Comparison of ENCODE assay signal across 20 cellular contexts in genomic region chr1:204308023-204308628, GRCh38. TPM values are rescaled to one million over a fixed set of nuclear protein-coding genes. Genes with fewer than 3 reads are reported as not detected.
DNase-seq lines count a peak whose midpoint lies in the region; ATAC-seq, FAIRE-seq and TF ChIP-seq lines count a peak whose summit lies in the region.
"Had no signal": no experiment of that assay in that cellular context is flagged by ENCODE, and none has a peak within 500 bp of the region (broad histone marks: within the 10 kb centered on the region; RNA-seq: fewer than 3 reads in every experiment).

No MANE protein-coding gene starts in this region.

- H3K14ac ChIP-seq in H9 (ENCODE audit: insufficient read depth, low read length): no peak overlapping the region

- intact Hi-C loops in sigmoid colon (cut with DNase I) (no loop called here), Calu3 (cut with micrococcal nuclease; ENCODE audit: unreplicated experiment) (no loop called here)

- no peaks in the 10 kb centered on the region for H3K36me3 ChIP-seq in WERI-Rb-1
- no peaks in the 10 kb centered on the region for H3K36me3 ChIP-seq in sigmoid colon

- H3K4me3 ChIP-seq in WERI-Rb-1 (ENCODE audit: low read depth, low read length) (no peak overlapping the region), sigmoid colon (no peak overlapping the region)

- H3K9me3 ChIP-seq in H9 (ENCODE audit: control insufficient read depth, low read depth, low read length): no peaks in the 10 kb centered on the region
- no peaks in the 10 kb centered on the region for H3K9me3 ChIP-seq in WERI-Rb-1 (ENCODE audit: severe bottlenecking)
- H3K9me3 ChIP-seq in sigmoid colon: no peaks in the 10 kb centered on the region

- H4K8ac ChIP-seq in H9 (replicated peaks; ENCODE audit: insufficient read length, low read depth, low read length): no peak overlapping the region

- no peak overlapping the region for H3K18ac ChIP-seq in H9 (ENCODE audit: insufficient read length, low read depth, low read length)

- peaks cover 9% of the 10 kb centered on the region for H3K4me1 ChIP-seq in H9 (ENCODE audit: insufficient read depth, low read length)
- peaks cover 0 to 13% (median 7%) of the 10 kb centered on the region in 4 donors for H3K4me1 ChIP-seq in sigmoid colon

- DNase-seq in H9 (no peak), WERI-Rb-1 (peak; percentile 76), glutamatergic neuron (no peak), sigmoid colon (no peak), MV-4-11 (lab: John Stamatoyannopoulos, UW) (no peak), urothelium cell line (ENCODE audit: low spot score) (no peak), Calu3 (no peak)
- DNase-seq: activated CD4-positive, alpha-beta T cell treated with anti-CD3 and anti-CD28 coated beads for 48 hours; activated naive CD4-positive, alpha-beta T cell treated with anti-CD3 and anti-CD28 coated beads, Interleukin-2, amount 50 U/mL, for 16 hours; aorta; central memory CD4-positive, alpha-beta T cell; KG1; naive B cell; NK-92 treated with Interleukin-12 subunit alpha and Interleukin-12 subunit beta, amount 100 ng/mL, for 24 hours; stimulated activated CD8-positive, alpha-beta memory T cell treated with anti-CD3 and anti-CD28 coated beads, Interleukin-4, amount 100 ng/mL, for 48 hours; substantia nigra; T-cell had no signal

- peak overlapping the region in 1 of 2 experiments; percentile 4; a peak in 1 of 5 replicates for H3K4me3 Mint-ChIP-seq in H9
- H3K4me3 Mint-ChIP-seq in glutamatergic neuron (ENCODE audit: unreplicated experiment): peak overlapping the region; percentile 19
- no peak overlapping the region for H3K4me3 Mint-ChIP-seq in Calu3 (ENCODE audit: low read depth, unreplicated experiment)
- H3K4me3 Mint-ChIP-seq: CD14-positive monocyte, naive B cell, T-cell had no signal

- no peak overlapping the region for H2BK120ac ChIP-seq in H9 (ENCODE audit: low read depth, low read length, poor library complexity, severe bottlenecking)

- H3K27me3 Mint-ChIP-seq in H9 (ENCODE audit: low read depth) (peaks cover 8% of the 10 kb centered on the region), glutamatergic neuron (ENCODE audit: unreplicated experiment) (peaks cover 4% of the 10 kb centered on the region), Calu3 (ENCODE audit: unreplicated experiment) (no peaks in the 10 kb centered on the region)

- no peak overlapping the region for H3K23ac ChIP-seq in H9 (ENCODE audit: insufficient read length, low read depth, low read length)

- H3K9ac ChIP-seq in H9 (ENCODE audit: extremely low read depth, insufficient read length, low read length): no peak overlapping the region

- no CpG with 5 or more reads among the region's 4 CpGs for WGBS in H9 (ENCODE audit: extremely low coverage, insufficient read length, low lambda C conversion rate)
- 74 to 79% methylated on average over 4 of the region's 4 CpGs for WGBS in sigmoid colon, 2 donors

- H3K27ac ChIP-seq in H9 (ENCODE audit: insufficient read length, low read depth, low read length) (no peak overlapping the region), WERI-Rb-1 (no peak overlapping the region), sigmoid colon (peak overlapping the region in 3 of 4 donors; percentile 15 to 47 (median 46))

- H3K4ac ChIP-seq in H9 (ENCODE audit: low read depth, low read length): no peak overlapping the region

- H2BK5ac ChIP-seq in H9 (ENCODE audit: insufficient read length, low read length): no peak overlapping the region

- H3K23me2 ChIP-seq in H9 (ENCODE audit: insufficient read length, low read depth, low read length, poor library complexity, severe bottlenecking): peaks cover 3% of the 10 kb centered on the region

- H2BK12ac ChIP-seq in H9 (ENCODE audit: insufficient read length, low read depth, low read length): no peak overlapping the region

- H4K91ac ChIP-seq in H9 (ENCODE audit: insufficient read length, low read depth, low read length): no peak overlapping the region

- FAIRE-seq in urothelium cell line (lab: Jason Lieb, UNC): no peak
- FAIRE-seq: TTC549 had no signal

- H3K27ac Mint-ChIP-seq in H9 (no peak overlapping the region), glutamatergic neuron (ENCODE audit: unreplicated experiment) (no peak overlapping the region), Calu3 (ENCODE audit: unreplicated experiment) (no peak overlapping the region)
- H3K27ac Mint-ChIP-seq: CD14-positive monocyte, naive B cell had no signal

- no peak for TF ChIP-seq CTCF in H9 (conservative IDR thresholded peaks at IDR 0.05)
- no peak for TF ChIP-seq CTCF in WERI-Rb-1 (IDR thresholded peaks at IDR 0.05; ENCODE audit: low read depth, low read length)
- no peak for TF ChIP-seq CTCF in glutamatergic neuron (IDR thresholded peaks at IDR 0.05; ENCODE audit: partially characterized antibody, unreplicated experiment)
- no peak for TF ChIP-seq CTCF in sigmoid colon (IDR thresholded peaks at IDR 0.05)
- no peak for TF ChIP-seq CTCF in Calu3 (IDR thresholded peaks at IDR 0.05; ENCODE audit: unreplicated experiment)

- TF ChIP-seq POLR2A in sigmoid colon (IDR thresholded peaks at IDR 0.05): no peak

- H3K79me1 ChIP-seq in H9 (ENCODE audit: insufficient read depth, low read depth, low read length, poor library complexity, severe bottlenecking): no peaks in the 10 kb centered on the region

- H4K20me1 ChIP-seq in H9 (ENCODE audit: control insufficient read depth, insufficient read depth, insufficient read length): no peaks in the 10 kb centered on the region

- H3K79me2 ChIP-seq in H9 (ENCODE audit: insufficient read depth, low read length): no peaks in the 10 kb centered on the region

- BruUV-seq in Calu3 (replicated peaks; lab: Mats Ljungman, UMichigan): no TSS peak

- no peak overlapping the region for H3T11ph ChIP-seq in H9 (ENCODE audit: low read length)

- H2BK15ac ChIP-seq in H9 (ENCODE audit: low read depth, low read length): no peak overlapping the region

- no peak overlapping the region for H2BK20ac ChIP-seq in H9 (ENCODE audit: low read depth, low read length, poor library complexity, severe bottlenecking)

- no peak overlapping the region for H2AFZ ChIP-seq in H9 (ENCODE audit: low read length)

- no peaks in the 10 kb centered on the region for H3K27me3 ChIP-seq in H9 (ENCODE audit: insufficient read depth, low read length)
- H3K27me3 ChIP-seq in WERI-Rb-1 (ENCODE audit: insufficient read depth, low read depth, severe bottlenecking): no peaks in the 10 kb centered on the region
- H3K27me3 ChIP-seq in sigmoid colon: peaks cover 0 to 27% (median 0%) of the 10 kb centered on the region in 3 donors

- H3K9me3 Mint-ChIP-seq in H9 (no peaks in the 10 kb centered on the region), glutamatergic neuron (ENCODE audit: unreplicated experiment) (peaks cover 6% of the 10 kb centered on the region), Calu3 (ENCODE audit: low read depth, unreplicated experiment) (no peaks in the 10 kb centered on the region)
- H3K9me3 Mint-ChIP-seq: CD14-positive monocyte, naive B cell, T-cell had no signal

- H3K4me1 Mint-ChIP-seq in H9: peaks cover 61 to 62% of the 10 kb centered on the region in 2 experiments
- peaks cover 20% of the 10 kb centered on the region for H3K4me1 Mint-ChIP-seq in glutamatergic neuron (ENCODE audit: low read depth, unreplicated experiment)
- H3K4me1 Mint-ChIP-seq in Calu3 (ENCODE audit: low read depth, unreplicated experiment): peaks cover 35% of the 10 kb centered on the region

- ATAC-seq in GM18861 (IDR thresholded peaks at IDR 0.05; ENCODE audit: unreplicated experiment): no peak
- ATAC-seq: T-cell had no signal

- CTCF ChIA-PET in Calu3 (lab: Charles Lee): interaction anchor here (0.9 kb wide), 1 partner anchor 31 kb away, joined by 8 read pairs; no protein-coding TSS in a partner anchor

- H3K36me3 Mint-ChIP-seq in H9 (ENCODE audit: insufficient read depth in 1 of 3, low read depth in 3 of 3) (no peaks in the 10 kb centered on the region), glutamatergic neuron (ENCODE audit: unreplicated experiment) (no peaks in the 10 kb centered on the region), Calu3 (ENCODE audit: insufficient read depth, unreplicated experiment) (no peaks in the 10 kb centered on the region)
- H3K36me3 Mint-ChIP-seq: CD14-positive monocyte, naive B cell, T-cell had no signal

- no peak for TF ChIP-seq EP300 in sigmoid colon (IDR thresholded peaks at IDR 0.05)

- H3K56ac ChIP-seq in H9 (ENCODE audit: insufficient read length, low read depth, low read length): no peak overlapping the region

- H4K5ac ChIP-seq in H9 (ENCODE audit: insufficient read length, low read depth, low read length): no peak overlapping the region

- peak overlapping the region; percentile 52 for H3K4me2 ChIP-seq in H9 (ENCODE audit: insufficient read depth, insufficient read length, low read length)

- no peak overlapping the region for H2AK5ac ChIP-seq in H9 (ENCODE audit: insufficient read length, low read length)

RNA-seq across cellular contexts. Expression of gene PLEKHA6, which starts 51.6 kb away (rescaled TPM):
- total RNA-seq in H9 (2021) (1.6 and 2.1 TPM in 2 replicates), glutamatergic neuron (ENCODE audit: unreplicated experiment) (72.7 TPM), sigmoid colon (10 to 100 TPM in 1 of 4 donors, 1 to 10 TPM in 3; 5.6 to 15.0 (median 8.5) TPM), Calu3 (2022) (94.9 and 101 TPM in 2 replicates)
- 10 to 100 TPM; 22.2 to 58.7 (median 40.5) TPM for polyA plus RNA-seq in sigmoid colon

Comparison
In these comparisons a context has a peak if more than half of its experiments do, and no peak if none do; other contexts are left out.
1. H3K27ac ChIP-seq: peak in sigmoid colon (3 of 4); none in H9 (single experiment) and WERI-Rb-1 (single experiment).